Comparison of ENCODE assay signal across 13 cellular contexts in genomic region chr6:34491091-34491430, GRCh38. TPM values are rescaled to one million over a fixed set of nuclear protein-coding genes. Genes with fewer than 3 reads are reported as not detected.
DNase-seq lines count a peak whose midpoint lies in the region; ATAC-seq lines count a peak whose summit lies in the region.
"Had no signal": no experiment of that assay in that cellular context is flagged by ENCODE, and none has a peak within 500 bp of the region (broad histone marks: within the 10 kb centered on the region; RNA-seq: fewer than 3 reads in every experiment).

No MANE protein-coding gene starts in this region.

- no peak overlapping the region for H3K27ac Mint-ChIP-seq in activated naive CD8-positive, alpha-beta T cell treated with anti-CD3 and anti-CD28 coated beads for 36 hours
- H3K27ac Mint-ChIP-seq: activated CD8-positive, alpha-beta memory T cell treated with anti-CD3 and anti-CD28 coated beads, Interleukin-2, amount 10 ng/mL, durations not matched to agents 7 days and 5 days; stimulated activated naive B cell treated with anti-CD40 and anti-IgM and Interleukin-4, amounts not matched to agents 10 μg/mL and 1 μg/mL and 100 μg/mL, for 72 hours had no signal

- H3K27me3 Mint-ChIP-seq in activated naive CD8-positive, alpha-beta T cell treated with anti-CD3 and anti-CD28 coated beads for 36 hours: no peaks in the 10 kb centered on the region
- H3K27me3 Mint-ChIP-seq: activated CD8-positive, alpha-beta memory T cell treated with anti-CD3 and anti-CD28 coated beads, Interleukin-2, amount 10 ng/mL, durations not matched to agents 7 days and 5 days; stimulated activated naive B cell treated with anti-CD40 and anti-IgM and Interleukin-4, amounts not matched to agents 10 μg/mL and 1 μg/mL and 100 μg/mL, for 72 hours had no signal

- H4K5ac ChIP-seq in mesendoderm (ENCODE audit: low read length): no peak overlapping the region

- no peak overlapping the region for H2BK15ac ChIP-seq in mesendoderm (replicated peaks; ENCODE audit: low read depth)

- no CpG with 5 or more reads among the region's 10 CpGs for WGBS in mesendoderm (ENCODE audit: extremely low coverage, insufficient coverage, low lambda C conversion rate)

- peaks cover 10% of the 10 kb centered on the region for H3K4me1 Mint-ChIP-seq in activated naive CD8-positive, alpha-beta T cell treated with anti-CD3 and anti-CD28 coated beads for 36 hours

- H3K9me3 ChIP-seq in adipocyte (ENCODE audit: control insufficient read depth, low read length): peaks cover 8% of the 10 kb centered on the region

- H3K4me2 ChIP-seq in mesendoderm (ENCODE audit: low read length): no peak overlapping the region

- no peak overlapping the region for H3K4me3 ChIP-seq in adipocyte (ENCODE audit: low read length)
- H3K4me3 ChIP-seq in mesendoderm (ENCODE audit: low read length): no peak overlapping the region
- H3K4me3 ChIP-seq: skin epidermis had no signal

- H3K79me1 ChIP-seq in mesendoderm (ENCODE audit: low read length): no peaks in the 10 kb centered on the region

- DNase-seq in COR-L47 (lab: John Stamatoyannopoulos, UW) (peak; percentile 31), M059J (ENCODE audit: low read depth) (peak; percentile 36), adipocyte (ENCODE audit: low read depth) (peak; percentile 31), mesendoderm (peak; percentile 64), T1000 (lab: John Stamatoyannopoulos, UW) (no peak)
- no peak for DNase-seq in activated T-cell treated with anti-CD3 and anti-CD28 coated beads, Interleukin-2, amount 50 U/mL, for 48 hours
- no peak for DNase-seq in activated naive CD8-positive, alpha-beta T cell treated with anti-CD3 and anti-CD28 coated beads for 36 hours
- DNase-seq: activated CD8-positive, alpha-beta memory T cell treated with anti-CD3 and anti-CD28 coated beads, Interleukin-2, amount 10 ng/mL, durations not matched to agents 7 days and 5 days; cortex of kidney; Karpas-422; stimulated activated naive B cell treated with anti-CD40 and anti-IgM and Interleukin-4, amounts not matched to agents 10 μg/mL and 1 μg/mL and 100 μg/mL, for 72 hours had no signal

- no peaks in the 10 kb centered on the region for H3K9me3 Mint-ChIP-seq in activated naive CD8-positive, alpha-beta T cell treated with anti-CD3 and anti-CD28 coated beads for 36 hours
- H3K9me3 Mint-ChIP-seq: stimulated activated naive B cell treated with anti-CD40 and anti-IgM and Interleukin-4, amounts not matched to agents 10 μg/mL and 1 μg/mL and 100 μg/mL, for 72 hours had no signal

- no peaks in the 10 kb centered on the region for H3K36me3 Mint-ChIP-seq in activated naive CD8-positive, alpha-beta T cell treated with anti-CD3 and anti-CD28 coated beads for 36 hours
- H3K36me3 Mint-ChIP-seq: activated CD8-positive, alpha-beta memory T cell treated with anti-CD3 and anti-CD28 coated beads, Interleukin-2, amount 10 ng/mL, durations not matched to agents 7 days and 5 days; stimulated activated naive B cell treated with anti-CD40 and anti-IgM and Interleukin-4, amounts not matched to agents 10 μg/mL and 1 μg/mL and 100 μg/mL, for 72 hours had no signal

- peak overlapping the region; percentile 24 for H3K18ac ChIP-seq in mesendoderm (ENCODE audit: low read length)

- ATAC-seq in GM21825 (IDR thresholded peaks at IDR 0.05; ENCODE audit: unreplicated experiment): no peak
- ATAC-seq: activated CD8-positive, alpha-beta memory T cell treated with anti-CD3 and anti-CD28 coated beads, Interleukin-2, amount 10 ng/mL, durations not matched to agents 7 days and 5 days; stimulated activated naive B cell treated with anti-CD40 and anti-IgM and Interleukin-4, amounts not matched to agents 10 μg/mL and 1 μg/mL and 100 μg/mL, for 72 hours had no signal

- H3K27me3 ChIP-seq in adipocyte (replicated peaks; ENCODE audit: control insufficient read depth, insufficient read depth, low read length) (peaks cover 25% of the 10 kb centered on the region), mesendoderm (ENCODE audit: insufficient read depth, low read length, poor library complexity) (no peaks in the 10 kb centered on the region)

- H3K9ac ChIP-seq in adipocyte (ENCODE audit: low read length): peak overlapping the region; percentile 30
- H3K9ac ChIP-seq in mesendoderm (ENCODE audit: low read length): no peak overlapping the region

- H3K4me1 ChIP-seq in adipocyte (ENCODE audit: control insufficient read depth, insufficient read depth, low read length) (peaks cover 9% of the 10 kb centered on the region), mesendoderm (ENCODE audit: control insufficient read depth, low read depth, low read length) (no peaks in the 10 kb centered on the region)

- no peak overlapping the region for H3K23ac ChIP-seq in mesendoderm (ENCODE audit: low read length)

- H3K56ac ChIP-seq in mesendoderm (ENCODE audit: low read length): peak overlapping the region; percentile 72

- H2BK5ac ChIP-seq in mesendoderm (ENCODE audit: low read length): no peak overlapping the region

- H2BK120ac ChIP-seq in mesendoderm (ENCODE audit: low read depth, low read length): no peak overlapping the region

- H4K8ac ChIP-seq in mesendoderm (ENCODE audit: low read depth, low read length): no peak overlapping the region

- H3K36me3 ChIP-seq in adipocyte (ENCODE audit: control insufficient read depth, insufficient read depth, low read length, severe bottlenecking) (no peaks in the 10 kb centered on the region), mesendoderm (ENCODE audit: control insufficient read depth, insufficient read depth, low read length) (no peaks in the 10 kb centered on the region)

- H3K4ac ChIP-seq in mesendoderm (ENCODE audit: low read depth, low read length): no peak overlapping the region

- H3K79me2 ChIP-seq in mesendoderm (ENCODE audit: control insufficient read depth, insufficient read depth, low read length): no peaks in the 10 kb centered on the region

- H3K27ac ChIP-seq in mesendoderm (ENCODE audit: low read depth, low read length): no peak overlapping the region
- H3K27ac ChIP-seq: skin epidermis had no signal

- H3K4me3 Mint-ChIP-seq in activated naive CD8-positive, alpha-beta T cell treated with anti-CD3 and anti-CD28 coated beads for 36 hours: no peak overlapping the region
- H3K4me3 Mint-ChIP-seq: activated CD8-positive, alpha-beta memory T cell treated with anti-CD3 and anti-CD28 coated beads, Interleukin-2, amount 10 ng/mL, durations not matched to agents 7 days and 5 days; stimulated activated naive B cell treated with anti-CD40 and anti-IgM and Interleukin-4, amounts not matched to agents 10 μg/mL and 1 μg/mL and 100 μg/mL, for 72 hours had no signal

- H2AK5ac ChIP-seq in mesendoderm (ENCODE audit: low read length): no peak overlapping the region

RNA-seq across cellular contexts. Expression of gene PACSIN1, which starts 25.2 kb away (rescaled TPM):
- 0.20 TPM in 1 of 2 replicates, not detected in the other for total RNA-seq in M059J (2014; rRNA removed; shearing (Covaris generic))
- polyA plus RNA-seq in mesendoderm (2013, experiment 1 of 2): 4.6 TPM
- polyA plus RNA-seq in mesendoderm (2013, experiment 2 of 2): 4.7 TPM
- total RNA-seq in activated naive CD8-positive, alpha-beta T cell treated with anti-CD3 and anti-CD28 coated beads for 36 hours: under 1 TPM; 0.19 to 0.28 TPM

Comparison
In these comparisons a context has a peak if more than half of its experiments do, and no peak if none do; other contexts are left out.
1. DNase-seq: peak in COR-L47 (single experiment), M059J (single experiment), adipocyte (single experiment) and mesendoderm (single experiment); none in activated T-cell treated with anti-CD3 and anti-CD28 coated beads, Interleukin-2, amount 50 U/mL, for 48 hours (0 of 2), T1000 (single experiment) and activated naive CD8-positive, alpha-beta T cell treated with anti-CD3 and anti-CD28 coated beads for 36 hours (single experiment).